ENCODE assay signal across 11 cellular contexts in the genomic region with DNA sequence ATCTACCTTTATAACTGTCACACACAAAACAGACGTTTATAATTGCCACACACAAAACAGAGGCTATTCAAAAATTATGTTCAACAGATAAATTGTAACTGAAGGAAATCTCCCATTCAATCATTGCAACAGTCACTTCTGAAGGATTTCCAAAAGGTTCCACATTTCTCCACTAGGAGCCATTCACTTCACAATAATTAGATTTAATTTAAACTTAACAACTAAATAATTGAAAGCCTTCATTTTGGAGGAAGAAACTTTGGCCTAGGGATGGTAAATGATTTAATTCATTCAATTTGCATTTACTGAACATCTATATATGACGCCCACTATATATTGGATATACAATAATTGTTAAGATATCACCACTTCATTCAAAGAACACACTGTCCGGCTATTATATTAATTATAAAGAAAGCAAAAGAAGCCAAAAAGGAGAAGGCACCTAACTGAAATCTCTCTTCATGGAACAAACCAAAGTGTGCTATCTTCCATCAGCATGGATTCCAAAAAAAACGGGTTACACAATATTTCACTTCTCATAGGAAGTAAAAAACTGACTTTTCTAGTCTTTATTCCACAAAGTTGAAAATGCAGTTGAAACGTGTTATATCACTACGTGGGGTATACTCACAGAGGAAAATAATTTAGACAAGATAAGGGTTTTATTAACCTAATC. TPM values are rescaled to one million over a fixed set of nuclear protein-coding genes. Genes with fewer than 3 reads are reported as not detected.
A peak's percentile ranks its signal among the peaks of the same experiment; 100 is the strongest.
DNase-seq lines count a peak whose midpoint lies in the region; ATAC-seq and TF ChIP-seq lines count a peak whose summit lies in the region.
"Had no signal": no experiment of that assay in that cellular context is flagged by ENCODE, and none has a peak within 500 bp of the region (broad histone marks: within the 10 kb centered on the region; RNA-seq: fewer than 3 reads in every experiment).

No MANE protein-coding gene starts in this region.

- peaks cover 67% of the 10 kb centered on the region for H3K79me2 ChIP-seq in HCT116 (ENCODE audit: insufficient read depth, low read length)

- H3K9me3 ChIP-seq in BLaER1 = peaks cover 7% of the 10 kb centered on the region; the same call in 1 of the 2 replicates
- H3K9me3 ChIP-seq in HCT116 (ENCODE audit: control insufficient read depth in 1 of 2, insufficient read depth in 1 of 2, low read depth in 1 of 2, low read length in 2 of 2) = no peaks in the 10 kb centered on the region
- H3K9me3 ChIP-seq in lower lobe of right lung = no peaks in the 10 kb centered on the region
- H3K9me3 ChIP-seq: prostate gland had no signal

- H3K4me1 Mint-ChIP-seq in activated CD8-positive, alpha-beta T cell treated with anti-CD3 and anti-CD28 coated beads for 36 hours (ENCODE audit: low read depth) = peaks cover 37% of the 10 kb centered on the region

- intact Hi-C loops in HCT116 (cut with micrococcal nuclease) (no loop called here), lower lobe of right lung (cut with DNase I) (no loop called here)
- intact Hi-C loops in activated CD8-positive, alpha-beta T cell treated with anti-CD3 and anti-CD28 coated beads for 36 hours (cut with micrococcal nuclease) = loop anchor here (5.0 kb wide), 1 partner anchor 46 kb away; a partner anchor contains a TSS

- H3K27me3 Mint-ChIP-seq in activated CD8-positive, alpha-beta T cell treated with anti-CD3 and anti-CD28 coated beads for 36 hours = no peaks in the 10 kb centered on the region

- H3K36me3 ChIP-seq in BLaER1 (peaks cover 19% of the 10 kb centered on the region), HCT116 (ENCODE audit: control insufficient read depth in 1 of 2, insufficient read depth in 2 of 2, low read length in 2 of 2) (peaks cover 3 to 9% of the 10 kb centered on the region in 2 experiments; a peak in 1 of 4 replicates), lower lobe of right lung (peaks cover 16% of the 10 kb centered on the region)
- H3K36me3 ChIP-seq: prostate gland had no signal

- POLR2A ChIA-PET in HCT116 (lab: Charles Lee) = no interaction called here
- POLR2A ChIA-PET in activated CD8-positive, alpha-beta T cell treated with anti-CD3 and anti-CD28 coated beads for 36 hours (lab: Charles Lee) = no interaction called here

- TF ChIP-seq POLR2A in HCT116 (IDR thresholded peaks at IDR 0.05; ENCODE audit: borderline replicate concordance, extremely low read depth, insufficient read depth, insufficient read length) = no peak

- H3K4me3 ChIP-seq in BLaER1 (peak overlapping the region; percentile 84), HCT116 (replicated peaks in 1 of 2; ENCODE audit: low read depth in 1 of 2, low read length in 2 of 2) (peak overlapping the region; percentile 83 to 85), lower lobe of right lung (peak overlapping the region; percentile 83)

- H3K9me2 ChIP-seq in HCT116 (ENCODE audit: insufficient read depth) = no peaks in the 10 kb centered on the region

- TF ChIP-seq CTCF in HCT116 (IDR thresholded peaks at IDR 0.05 in 2 of 3, conservative IDR thresholded peaks at IDR 0.05 in 1 of 3; ENCODE audit: borderline replicate concordance in 1 of 3, insufficient read depth in 1 of 3, low read depth in 2 of 3, low read length in 2 of 3) = peak in 2 of 3 experiments; percentile 21 to 30; a peak in 2 of 6 replicates
- TF ChIP-seq CTCF in activated CD8-positive, alpha-beta T cell treated with anti-CD3 and anti-CD28 coated beads for 36 hours (IDR thresholded peaks at IDR 0.05) = peak; percentile 50
- TF ChIP-seq CTCF in lower lobe of right lung (IDR thresholded peaks at IDR 0.05) = no peak

- no peak for ATAC-seq in HCT116
- ATAC-seq in activated CD8-positive, alpha-beta T cell treated with anti-CD3 and anti-CD28 coated beads for 36 hours = no peak
- ATAC-seq in lower lobe of right lung = no peak
- no peak for ATAC-seq in HG02981 (IDR thresholded peaks at IDR 0.05; ENCODE audit: unreplicated experiment)
- ATAC-seq: activated naive CD4-positive, alpha-beta T cell treated with anti-CD3 and anti-CD28 coated beads, Interleukin-2, amount 50 U/mL, for 72 hours had no signal

- peak overlapping the region; percentile 89 for H3K4me3 Mint-ChIP-seq in activated CD8-positive, alpha-beta T cell treated with anti-CD3 and anti-CD28 coated beads for 36 hours

- no peaks in the 10 kb centered on the region for H3K27me3 ChIP-seq in BLaER1
- no peaks in the 10 kb centered on the region for H3K27me3 ChIP-seq in HCT116 (ENCODE audit: insufficient read depth, low read length)
- H3K27me3 ChIP-seq in lower lobe of right lung (ENCODE audit: low read depth) = no peaks in the 10 kb centered on the region

- peaks cover 32% of the 10 kb centered on the region for H3K4me1 ChIP-seq in BLaER1
- H3K4me1 ChIP-seq in HCT116 (ENCODE audit: control insufficient read depth in 1 of 2, insufficient read depth in 2 of 2, low read length in 2 of 2) = peaks cover 7 to 22% of the 10 kb centered on the region in 2 experiments
- H3K4me1 ChIP-seq in lower lobe of right lung = peaks cover 20% of the 10 kb centered on the region
- H3K4me1 ChIP-seq: prostate gland had no signal

- peak overlapping the region; percentile 92 for H3K4me2 ChIP-seq in BLaER1
- H3K4me2 ChIP-seq in HCT116 (ENCODE audit: low read length) = peak overlapping the region; percentile 98

- CTCF ChIA-PET in HCT116 (lab: Charles Lee) = no interaction called here
- CTCF ChIA-PET in activated CD8-positive, alpha-beta T cell treated with anti-CD3 and anti-CD28 coated beads for 36 hours (lab: Charles Lee) = no interaction called here

- H3K36me3 Mint-ChIP-seq in activated CD8-positive, alpha-beta T cell treated with anti-CD3 and anti-CD28 coated beads for 36 hours (ENCODE audit: low read depth) = peaks cover 33% of the 10 kb centered on the region

- H2AFZ ChIP-seq in HCT116 (ENCODE audit: low read depth, low read length, poor library complexity, severe bottlenecking) = no peak overlapping the region

- H4K20me1 ChIP-seq in BLaER1 (peaks cover 18% of the 10 kb centered on the region; the same call in 1 of the 2 replicates), HCT116 (ENCODE audit: insufficient read depth) (peaks cover 18% of the 10 kb centered on the region; the same call in 1 of the 2 replicates)

- no peak overlapping the region for H3K9ac ChIP-seq in BLaER1
- H3K9ac ChIP-seq in HCT116 (ENCODE audit: low read length) = peak overlapping the region; percentile 93

- H3K27ac ChIP-seq in BLaER1 (no peak overlapping the region), HCT116 (ENCODE audit: low read depth, low read length) (no peak overlapping the region), lower lobe of right lung (no peak overlapping the region)

- BruUV-seq in HCT116 (replicated peaks; lab: Mats Ljungman, UMichigan) = no TSS peak

- RAD21 ChIA-PET in HCT116 (lab: Charles Lee; ENCODE audit: low non-redundant PET in 1 of 2, low total read pairs in 2 of 2, uncharacterized antibody in 2 of 2, unreplicated experiment in 2 of 2) = no interaction called here

- peak overlapping the region; percentile 97 for H3K27ac Mint-ChIP-seq in activated CD8-positive, alpha-beta T cell treated with anti-CD3 and anti-CD28 coated beads for 36 hours

- H3K9me3 Mint-ChIP-seq in activated CD8-positive, alpha-beta T cell treated with anti-CD3 and anti-CD28 coated beads for 36 hours = no peaks in the 10 kb centered on the region
- H3K9me3 Mint-ChIP-seq: activated naive CD4-positive, alpha-beta T cell treated with anti-CD3 and anti-CD28 coated beads, Interleukin-2, amount 50 U/mL, for 72 hours had no signal

- DNase-seq in HCT116 (ENCODE audit: low read depth, low spot score) = no peak
- no peak for DNase-seq in activated CD8-positive, alpha-beta T cell treated with anti-CD3 and anti-CD28 coated beads for 36 hours
- no peak for DNase-seq in lower lobe of right lung
- DNase-seq in NCI-H510A (lab: John Stamatoyannopoulos, UW) = no peak
- DNase-seq in NCI-H446 (lab: John Stamatoyannopoulos, UW) = no peak
- DNase-seq in ecto neural progenitor cell (ENCODE audit: low spot score) = no peak
- DNase-seq: NCI-H1092 treated with DMSO at 0.1 percent for 48 hours had no signal

- TF ChIP-seq RAD21 in HCT116 (IDR thresholded peaks at IDR 0.05; ENCODE audit: low read depth) = no peak

TF ChIP-seq in HCT116, 20 proteins besides CTCF, POLR2A, EP300 and RAD21 (continues in another document):
- TF ChIP-seq, protein P1, sequence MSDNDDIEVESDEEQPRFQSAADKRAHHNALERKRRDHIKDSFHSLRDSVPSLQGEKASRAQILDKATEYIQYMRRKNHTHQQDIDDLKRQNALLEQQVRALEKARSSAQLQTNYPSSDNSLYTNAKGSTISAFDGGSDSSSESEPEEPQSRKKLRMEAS (IDR thresholded peaks at IDR 0.05) = no peak
- no peak for TF ChIP-seq ELF1 (IDR thresholded peaks at IDR 0.05; ENCODE audit: borderline replicate concordance, low read depth)
- TF ChIP-seq POLR2AphosphoS5 (IDR thresholded peaks at IDR 0.05; ENCODE audit: low read depth, low read length) = no peak
- TF ChIP-seq CEBPB (IDR thresholded peaks at IDR 0.05; ENCODE audit: low read depth) = no peak
- TF ChIP-seq FOSL1 (IDR thresholded peaks at IDR 0.05; ENCODE audit: low read depth) = no peak
- TF ChIP-seq EGR1 (IDR thresholded peaks at IDR 0.05; ENCODE audit: low read depth) = no peak
- no peak for TF ChIP-seq EZH2 (IDR thresholded peaks at IDR 0.05)
- no peak for TF ChIP-seq SRF (IDR thresholded peaks at IDR 0.05; ENCODE audit: low read depth)
- no peak for TF ChIP-seq ZFX (IDR thresholded peaks at IDR 0.05)
- TF ChIP-seq ZNF274 (IDR thresholded peaks at IDR 0.05; ENCODE audit: low read depth, low read length) = no peak
- no peak for TF ChIP-seq JUND (IDR thresholded peaks at IDR 0.05)
- no peak for TF ChIP-seq TCF7L2 (IDR thresholded peaks at IDR 0.05; ENCODE audit: borderline replicate concordance, extremely low read depth, insufficient read depth, insufficient read length)
- TF ChIP-seq YY1 (IDR thresholded peaks at IDR 0.05; ENCODE audit: extremely low read depth, insufficient replicate concordance, low read depth, low read length) = no peak

RNA-seq across cellular contexts. Expression of a gene that starts 1.7 kb away (rescaled TPM):
- total RNA-seq in HCT116 (2021; ENCODE audit: unreplicated experiment) (66.4 TPM), lower lobe of right lung (51.2 TPM)
- 17.5 and 22.0 TPM in 2 replicates for polyA plus RNA-seq in HCT116 (2012)
- 10 to 100 TPM; 43.8 to 49.3 TPM for total RNA-seq in activated CD8-positive, alpha-beta T cell treated with anti-CD3 and anti-CD28 coated beads for 36 hours

RNA-seq across cellular contexts. Expression of a gene that starts 47.0 kb away (rescaled TPM):
- total RNA-seq in HCT116 (2021; ENCODE audit: unreplicated experiment) = 1.4 TPM
- 0.37 and 0.51 TPM in 2 replicates for polyA plus RNA-seq in HCT116 (2012)
- under 1 TPM; 0.43 to 0.61 TPM for total RNA-seq in activated CD8-positive, alpha-beta T cell treated with anti-CD3 and anti-CD28 coated beads for 36 hours
- 0.71 TPM for total RNA-seq in lower lobe of right lung

RNA-seq across cellular contexts. Expression of a gene that starts 47.1 kb away (rescaled TPM):
- 58.7 TPM for total RNA-seq in HCT116 (2021; ENCODE audit: unreplicated experiment)
- polyA plus RNA-seq in HCT116 (2012) = 25.2 and 30.5 TPM in 2 replicates
- total RNA-seq in activated CD8-positive, alpha-beta T cell treated with anti-CD3 and anti-CD28 coated beads for 36 hours = 10 to 100 TPM; 48.9 to 51.8 TPM
- 101 TPM for total RNA-seq in lower lobe of right lung
